Comparison of ENCODE assay signal across 1 cellular context in the genomic region with DNA sequence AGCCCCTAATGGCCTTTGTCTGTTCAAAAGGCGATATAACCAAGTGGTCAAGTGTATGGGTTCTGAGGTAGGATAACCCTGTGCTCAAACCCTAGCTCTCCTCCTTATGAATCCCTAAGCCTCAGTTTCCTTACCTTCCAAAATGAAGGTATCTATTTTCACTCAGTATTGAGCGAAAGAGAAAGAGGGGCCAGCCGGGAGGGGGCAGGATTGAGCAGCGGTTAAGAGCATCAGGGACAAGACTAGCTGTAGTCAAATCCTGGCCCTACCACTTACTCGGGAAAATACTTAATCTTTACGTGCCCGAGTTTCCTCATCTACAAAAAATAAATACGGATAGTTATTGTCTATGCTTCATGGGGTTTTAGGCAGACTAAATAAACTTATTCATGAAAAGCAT.
TF ChIP-seq lines count a peak whose summit lies in the region.

No MANE protein-coding gene starts in this region.

TF ChIP-seq in K562, 482 proteins besides CTCF, POLR2A, EP300 and RAD21:
- TF ChIP-seq SMC3 (conservative IDR thresholded peaks at IDR 0.05; ENCODE audit: insufficient read depth, low read depth, low read length) (peak; percentile 33; the same call in 1 of the 2 replicates), POLR3G (IDR thresholded peaks at IDR 0.05; ENCODE audit: extremely low read depth, insufficient read length, insufficient replicate concordance) (no peak), NFYB (IDR thresholded peaks at IDR 0.05; ENCODE audit: extremely low read depth, insufficient read length) (no peak)
- TF ChIP-seq, protein P1, sequence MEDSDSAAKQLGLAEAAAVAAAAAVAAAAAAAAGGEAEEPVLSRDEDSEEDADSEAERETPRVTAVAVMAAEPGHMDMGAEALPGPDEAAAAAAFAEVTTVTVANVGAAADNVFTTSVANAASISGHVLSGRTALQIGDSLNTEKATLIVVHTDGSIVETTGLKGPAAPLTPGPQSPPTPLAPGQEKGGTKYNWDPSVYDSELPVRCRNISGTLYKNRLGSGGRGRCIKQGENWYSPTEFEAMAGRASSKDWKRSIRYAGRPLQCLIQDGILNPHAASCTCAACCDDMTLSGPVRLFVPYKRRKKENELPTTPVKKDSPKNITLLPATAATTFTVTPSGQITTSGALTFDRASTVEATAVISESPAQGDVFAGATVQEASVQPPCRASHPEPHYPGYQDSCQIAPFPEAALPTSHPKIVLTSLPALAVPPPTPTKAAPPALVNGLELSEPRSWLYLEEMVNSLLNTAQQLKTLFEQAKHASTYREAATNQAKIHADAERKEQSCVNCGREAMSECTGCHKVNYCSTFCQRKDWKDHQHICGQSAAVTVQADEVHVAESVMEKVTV (CRISPR knock-in tag; IDR thresholded peaks at IDR 0.05) = 0 out of 2 replicates have a peak, but pooled peaks have one; percentile 19
TF ChIP-seq in K562: peak in this region for 2.
